ENCODE assay signal across 1 cellular context in the genomic region with DNA sequence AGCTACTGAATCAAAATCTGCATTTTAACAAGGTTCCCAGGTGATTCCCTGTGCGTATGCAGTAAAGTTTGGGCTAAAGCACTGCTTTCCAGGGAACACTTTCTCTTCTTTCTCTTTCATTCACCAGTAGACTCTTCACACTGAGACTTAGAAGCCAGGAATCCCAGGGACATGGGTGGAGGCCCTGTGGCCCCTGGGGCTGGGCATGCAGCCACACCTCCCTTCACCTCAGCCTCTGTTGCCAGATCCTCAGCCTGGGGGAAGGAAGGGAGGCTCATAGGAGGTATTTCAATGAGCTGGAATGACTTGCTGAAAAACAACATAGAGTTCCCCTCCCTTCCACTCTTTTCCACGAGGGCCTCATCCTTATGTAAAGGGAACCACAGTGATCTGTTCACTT.
TF ChIP-seq lines count a peak whose summit lies in the region.

No MANE protein-coding gene starts in this region.

TF ChIP-seq in H1, 55 proteins besides CTCF, POLR2A, EP300 and RAD21:
- TF ChIP-seq SP1 (IDR thresholded peaks at IDR 0.05; ENCODE audit: low read depth, low read length) (no peak), NRF1 (IDR thresholded peaks at IDR 0.05; ENCODE audit: low read depth, low read length) (no peak), RFX5 (IDR thresholded peaks at IDR 0.05; ENCODE audit: borderline replicate concordance, low read depth, low read length) (no peak), SRF (IDR thresholded peaks at IDR 0.05; ENCODE audit: low read depth, low read length) (no peak)
- TF ChIP-seq, protein P1, sequence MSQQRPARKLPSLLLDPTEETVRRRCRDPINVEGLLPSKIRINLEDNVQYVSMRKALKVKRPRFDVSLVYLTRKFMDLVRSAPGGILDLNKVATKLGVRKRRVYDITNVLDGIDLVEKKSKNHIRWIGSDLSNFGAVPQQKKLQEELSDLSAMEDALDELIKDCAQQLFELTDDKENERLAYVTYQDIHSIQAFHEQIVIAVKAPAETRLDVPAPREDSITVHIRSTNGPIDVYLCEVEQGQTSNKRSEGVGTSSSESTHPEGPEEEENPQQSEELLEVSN (IDR thresholded peaks at IDR 0.05): no peak
TF ChIP-seq in H1: peak in this region for 0.
